ENCODE assay signal across 7 cellular contexts in the genomic region with DNA sequence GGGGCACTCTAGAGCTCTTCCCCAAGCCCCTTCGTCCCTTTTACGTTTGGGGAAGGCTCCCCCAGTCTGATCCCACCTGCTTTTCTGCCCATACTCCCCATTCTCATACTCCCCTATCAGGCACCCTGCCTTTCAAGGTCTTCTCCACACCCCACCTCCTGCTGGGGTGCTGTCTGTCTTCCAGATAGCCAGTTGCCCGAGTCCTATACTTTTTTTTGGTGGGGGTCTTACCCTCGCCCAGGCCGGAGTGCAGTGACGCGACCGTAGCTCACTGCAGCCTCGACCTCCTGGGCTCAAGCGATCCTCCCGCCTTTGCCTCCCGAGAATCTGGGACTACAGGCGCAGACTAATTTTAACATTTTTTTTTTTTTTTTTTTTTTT. TPM values are rescaled to one million over a fixed set of nuclear protein-coding genes. Genes with fewer than 3 reads are reported as not detected.
DNase-seq lines count a peak whose midpoint lies in the region; ATAC-seq and TF ChIP-seq lines count a peak whose summit lies in the region.

No MANE protein-coding gene starts in this region.

- H3K27me3 ChIP-seq in H7 (ENCODE audit: control insufficient read depth, insufficient read depth, low read length) (peaks cover 10% of the 10 kb centered on the region), iPS-15b (ENCODE audit: control insufficient read depth, insufficient read depth, low read length) (no peaks in the 10 kb centered on the region), stomach (no peaks in the 10 kb centered on the region)

- peak overlapping the region; percentile 83 to 97 (median 94) for H3K27ac ChIP-seq in stomach

- H3K9me3 Mint-ChIP-seq in activated B cell treated with CpG ODN at 0.5 μM for 24 hours = no peaks in the 10 kb centered on the region

- TF ChIP-seq POLR2A in stomach (IDR thresholded peaks at IDR 0.05) = no peak

- H3K27ac Mint-ChIP-seq in activated B cell treated with CpG ODN at 0.5 μM for 24 hours = peak overlapping the region; percentile 82

- no peaks in the 10 kb centered on the region for H3K27me3 Mint-ChIP-seq in activated B cell treated with CpG ODN at 0.5 μM for 24 hours

- H3K4me3 Mint-ChIP-seq in activated B cell treated with CpG ODN at 0.5 μM for 24 hours = peak overlapping the region; percentile 92

- TF ChIP-seq CTCF in activated B cell treated with CpG ODN at 0.5 μM for 24 hours (IDR thresholded peaks at IDR 0.05) (no peak), stomach (IDR thresholded peaks at IDR 0.05) (no peak), GM13977 (IDR thresholded peaks at IDR 0.05; ENCODE audit: extremely low read depth, insufficient read depth, missing control alignments) (no peak)

- CTCF ChIA-PET in activated B cell treated with CpG ODN at 0.5 μM for 24 hours (lab: Charles Lee) = interaction anchor here (1.3 kb wide), 1 partner anchor 116 kb away, joined by 3 read pairs; no protein-coding TSS in a partner anchor

- intact Hi-C loops in activated B cell treated with CpG ODN at 0.5 μM for 24 hours (cut with micrococcal nuclease) (loop anchor here (1.0 to 5.0 kb wide), 4 partner anchors 72 to 911 kb away; partner anchors contain the start of genes METTL27, TYW1B and VPS37D), stomach (cut with DNase I; ENCODE audit: low total_unique reads) (no loop called here)

- ATAC-seq in activated B cell treated with CpG ODN at 0.5 μM for 24 hours (ENCODE audit: low read depth) (no peak), esophagus mucosa (no peak), HG02840 (IDR thresholded peaks at IDR 0.05; ENCODE audit: low FRiP score, unreplicated experiment) (no peak)

- in situ Hi-C loops in GM13977 (cut with MboI; ENCODE audit: low pct_unique_long_range_greater_than_20kb, low sequenced_read_pairs, unreplicated experiment) = loop anchor here (10.0 kb wide), 1 partner anchor 125 kb away; no protein-coding TSS in a partner anchor

- H3K4me3 ChIP-seq in H7 (ENCODE audit: insufficient read depth, low read depth, low read length) (peak overlapping the region; percentile 79), iPS-15b (ENCODE audit: low read depth, low read length) (peak overlapping the region; percentile 88), stomach (peak overlapping the region; percentile 81 to 92 (median 81))

- WGBS in stomach, 5 donors = 44 to 63% (median 51%) methylated on average over 11 to 13 of the region's 13 CpGs

- no peak for DNase-seq in H7
- DNase-seq in activated B cell treated with CpG ODN at 0.5 μM for 24 hours = no peak
- DNase-seq in stomach = no peak
- DNase-seq in GM13977 (ENCODE audit: low spot score) = no peak

- no peak for TF ChIP-seq EP300 in stomach (IDR thresholded peaks at IDR 0.05)

- H3K4me1 ChIP-seq in iPS-15b (ENCODE audit: control insufficient read depth, insufficient read depth, low read length) (peaks cover 23% of the 10 kb centered on the region), stomach (peaks cover 19 to 50% (median 40%) of the 10 kb centered on the region in 4 donors)

- H3K36me3 ChIP-seq in H7 (replicated peaks; ENCODE audit: control insufficient read depth, insufficient read depth, low read length) (peaks cover 8% of the 10 kb centered on the region), iPS-15b (ENCODE audit: control insufficient read depth, insufficient read depth, low read length) (peaks cover 23% of the 10 kb centered on the region), stomach (peaks cover 4 to 26% (median 22%) of the 10 kb centered on the region in 4 donors)

- no peaks in the 10 kb centered on the region for H3K9me3 ChIP-seq in iPS-15b (ENCODE audit: control insufficient read depth, insufficient read depth, low read length)
- no peaks in the 10 kb centered on the region for H3K9me3 ChIP-seq in stomach

- POLR2A ChIA-PET in activated B cell treated with CpG ODN at 0.5 μM for 24 hours (lab: Charles Lee) = interaction anchor here (0.6 to 2.1 kb wide), 5 partner anchors 20 to 161 kb away, joined by 3 to 10 read pairs (median 6); partner anchors contain the start of genes METTL27, STX1A and TBL2

- H3K36me3 Mint-ChIP-seq in activated B cell treated with CpG ODN at 0.5 μM for 24 hours (ENCODE audit: low read depth) = peaks cover 5% of the 10 kb centered on the region

- peak overlapping the region; percentile 76 for H3K9ac ChIP-seq in iPS-15b (ENCODE audit: low read depth, low read length)

- H3K4me1 Mint-ChIP-seq in activated B cell treated with CpG ODN at 0.5 μM for 24 hours = peaks cover 12% of the 10 kb centered on the region

RNA-seq across cellular contexts. Expression of gene ABHD11, which starts 0.8 kb away (rescaled TPM):
- total RNA-seq in H7 (2014; rRNA removed; shearing (Covaris generic)) = 21.2 and 25.7 TPM in 2 replicates
- total RNA-seq in activated B cell treated with CpG ODN at 0.5 μM for 24 hours = 12.1 and 15.9 TPM in 2 replicates
- total RNA-seq in stomach = 100 to 1,000 TPM in 1 of 5 donors, 10 to 100 TPM in 4; 11.6 to 112 (median 13.8) TPM
- polyA plus RNA-seq in stomach = 10 to 100 TPM; 19.5 to 27.2 (median 22.9) TPM
- 11.7 TPM for total RNA-seq in esophagus mucosa

RNA-seq across cellular contexts. Expression of gene STX1A, which starts 19.9 kb away (rescaled TPM):
- 16.8 and 19.4 TPM in 2 replicates for total RNA-seq in H7 (2014; rRNA removed; shearing (Covaris generic))
- total RNA-seq in activated B cell treated with CpG ODN at 0.5 μM for 24 hours = 1.8 and 2.1 TPM in 2 replicates
- total RNA-seq in stomach = 10 to 100 TPM in 2 of 5 donors, 1 to 10 TPM in 2, not detected in 1; 3.9 to 57.2 (median 11.6) TPM
- 1 to 10 TPM; 1.1 to 8.1 (median 4.2) TPM for polyA plus RNA-seq in stomach
- 1.2 TPM for total RNA-seq in esophagus mucosa

RNA-seq across cellular contexts. Expression of gene CLDN3, which starts 30.7 kb away (rescaled TPM):
- total RNA-seq in H7 (2014; rRNA removed; shearing (Covaris generic)) = 3.3 and 5.9 TPM in 2 replicates
- not detected in 2 replicates for total RNA-seq in activated B cell treated with CpG ODN at 0.5 μM for 24 hours
- 1,000 to 10,000 TPM in 1 of 5 donors, 1 to 10 TPM in 2, under 1 TPM in 1, not detected in 1; 0.45 to 1,550 (median 2.2) TPM for total RNA-seq in stomach
- polyA plus RNA-seq in stomach = 1 to 10 TPM in 1 of 3 donors, under 1 TPM in 1, not detected in 1; 0.62 to 1.4 TPM
- total RNA-seq in esophagus mucosa = 0.64 TPM

RNA-seq across cellular contexts. Expression of gene BUD23, which starts 56.0 kb away (rescaled TPM):
- total RNA-seq in H7 (2014; rRNA removed; shearing (Covaris generic)) = 39.3 and 48.0 TPM in 2 replicates
- total RNA-seq in activated B cell treated with CpG ODN at 0.5 μM for 24 hours (69.0 and 74.8 TPM in 2 replicates), stomach (10 to 100 TPM; 17.4 to 60.4 (median 34.5) TPM), esophagus mucosa (39.2 TPM)
- 10 to 100 TPM; 36.7 to 71.9 (median 55.8) TPM for polyA plus RNA-seq in stomach

RNA-seq across cellular contexts. Expression of gene DNAJC30, which starts 56.1 kb away (rescaled TPM):
- total RNA-seq in H7 (2014; rRNA removed; shearing (Covaris generic)) = 2.4 and 2.7 TPM in 2 replicates
- total RNA-seq in activated B cell treated with CpG ODN at 0.5 μM for 24 hours = 13.7 and 14.2 TPM in 2 replicates
- 10 to 100 TPM in 1 of 5 donors, 1 to 10 TPM in 3, not detected in 1; 1.2 to 11.3 (median 3.2) TPM for total RNA-seq in stomach
- 1 to 10 TPM; 5.7 to 8.2 (median 8.0) TPM for polyA plus RNA-seq in stomach
- total RNA-seq in esophagus mucosa = 7.3 TPM
